In the genomic region with DNA sequence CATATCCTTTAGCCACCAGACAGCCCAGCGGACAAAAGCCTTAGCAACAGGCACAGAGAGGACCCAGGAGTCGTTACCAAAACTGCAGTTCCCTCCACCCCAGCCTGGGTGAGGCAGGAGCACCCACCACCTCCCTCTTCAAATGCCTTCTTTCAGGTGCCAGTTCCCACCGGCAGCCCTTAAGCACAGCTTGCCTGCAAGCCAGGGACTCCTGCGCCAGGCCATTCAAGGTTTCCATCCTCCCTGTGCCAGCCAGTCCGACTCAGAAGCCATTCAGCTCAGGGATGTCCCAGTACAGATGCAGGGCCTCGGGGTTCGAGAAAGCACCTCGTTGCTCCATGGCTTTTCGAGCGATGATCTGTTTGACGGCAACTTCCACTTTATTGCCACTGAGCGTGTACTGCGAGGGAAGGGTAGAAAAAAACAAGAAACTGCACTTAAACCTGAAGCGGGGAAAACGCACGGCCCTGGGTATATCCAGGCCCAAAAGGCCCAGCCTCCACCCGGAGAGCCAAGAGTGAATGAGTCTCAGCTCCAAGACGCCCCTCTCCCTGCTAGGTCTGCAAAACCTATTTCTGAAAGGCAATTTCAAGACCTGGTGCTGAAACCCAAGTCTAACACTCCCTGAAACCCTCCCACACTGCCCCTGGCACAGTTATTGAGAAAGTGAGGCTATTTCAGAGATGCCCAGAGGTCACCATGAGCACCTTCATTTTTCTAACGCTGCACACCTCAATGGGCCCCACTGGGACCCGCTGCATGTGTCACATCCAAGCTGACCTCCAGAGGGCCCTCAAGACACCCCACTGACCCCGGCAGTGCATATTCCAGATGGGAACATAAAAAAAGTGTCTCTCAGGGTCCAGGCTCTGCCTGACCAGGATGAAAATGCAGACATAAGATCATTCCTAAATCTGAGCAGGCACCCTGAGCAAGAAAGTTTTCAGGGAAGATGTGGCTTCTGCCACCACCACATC, we compare ENCODE assay signal across 17 cellular contexts.
"Had no signal": no experiment of that assay in that cellular context is flagged by ENCODE, and none has a peak within 500 bp of the region (broad histone marks: within the 10 kb centered on the region; RNA-seq: fewer than 3 reads in every experiment).

No MANE protein-coding gene starts in this region.

- H3K4me3 ChIP-seq: lower lobe of right lung had no signal

- DNase-seq: activated CD4-positive, alpha-beta memory T cell treated with anti-CD3 and anti-CD28 coated beads for 36 hours; activated CD4-positive, alpha-beta T cell treated with anti-CD3 and anti-CD28 coated beads for 36 hours; activated gamma-delta T cell; activated naive CD8-positive, alpha-beta T cell treated with anti-CD3 and anti-CD28 coated beads for 36 hours; activated T-cell treated with anti-CD3 and anti-CD28 coated beads, Interleukin-2, amount 50 U/mL, for 24 hours; cortex of kidney; effector CD4-positive, alpha-beta T cell; foreskin melanocyte; left cardiac atrium; lower lobe of right lung; stimulated activated CD4-positive, alpha-beta T cell treated with anti-CD3 and anti-CD28 coated beads, Interleukin-2, amount 100 ng/mL, for 48 hours; trophoblast cell had no signal

- ATAC-seq: activated CD4-positive, alpha-beta T cell treated with anti-CD3 and anti-CD28 coated beads for 36 hours; left cardiac atrium; lower lobe of right lung; SK-N-SH treated with all-trans-retinoic acid at 6 μM for 48 hours; stimulated activated memory B cell treated with anti-CD40 and anti-IgM and Interleukin-4, amounts not matched to agents 10 μg/mL and 1 μg/mL and 100 μg/mL, for 72 hours had no signal

- H3K4me1 Mint-ChIP-seq: activated CD4-positive, alpha-beta T cell treated with anti-CD3 and anti-CD28 coated beads for 36 hours; activated naive CD8-positive, alpha-beta T cell treated with anti-CD3 and anti-CD28 coated beads for 36 hours; brain; central memory CD8-positive, alpha-beta T cell; stimulated activated memory B cell treated with anti-CD40 and anti-IgM and Interleukin-4, amounts not matched to agents 10 μg/mL and 1 μg/mL and 100 μg/mL, for 72 hours had no signal

- H3K4me3 Mint-ChIP-seq: activated CD4-positive, alpha-beta memory T cell treated with anti-CD3 and anti-CD28 coated beads for 36 hours; activated CD4-positive, alpha-beta T cell treated with anti-CD3 and anti-CD28 coated beads for 36 hours; activated naive CD8-positive, alpha-beta T cell treated with anti-CD3 and anti-CD28 coated beads for 36 hours; activated T-cell treated with anti-CD3 and anti-CD28 coated beads, Interleukin-2, amount 50 U/mL, for 24 hours; brain; central memory CD8-positive, alpha-beta T cell; stimulated activated memory B cell treated with anti-CD40 and anti-IgM and Interleukin-4, amounts not matched to agents 10 μg/mL and 1 μg/mL and 100 μg/mL, for 72 hours had no signal

- H3K4me1 ChIP-seq: lower lobe of right lung had no signal

- H3K27me3 Mint-ChIP-seq: activated CD4-positive, alpha-beta memory T cell treated with anti-CD3 and anti-CD28 coated beads for 36 hours; activated CD4-positive, alpha-beta T cell treated with anti-CD3 and anti-CD28 coated beads for 36 hours; activated naive CD8-positive, alpha-beta T cell treated with anti-CD3 and anti-CD28 coated beads for 36 hours; activated T-cell treated with anti-CD3 and anti-CD28 coated beads, Interleukin-2, amount 50 U/mL, for 24 hours had no signal

- H3K27ac ChIP-seq: lower lobe of right lung, VCaP had no signal

- H3K27ac Mint-ChIP-seq: activated CD4-positive, alpha-beta memory T cell treated with anti-CD3 and anti-CD28 coated beads for 36 hours; activated CD4-positive, alpha-beta T cell treated with anti-CD3 and anti-CD28 coated beads for 36 hours; activated naive CD8-positive, alpha-beta T cell treated with anti-CD3 and anti-CD28 coated beads for 36 hours; activated T-cell treated with anti-CD3 and anti-CD28 coated beads, Interleukin-2, amount 50 U/mL, for 24 hours; brain; stimulated activated memory B cell treated with anti-CD40 and anti-IgM and Interleukin-4, amounts not matched to agents 10 μg/mL and 1 μg/mL and 100 μg/mL, for 72 hours had no signal

- H3K36me3 Mint-ChIP-seq: activated CD4-positive, alpha-beta memory T cell treated with anti-CD3 and anti-CD28 coated beads for 36 hours; activated naive CD8-positive, alpha-beta T cell treated with anti-CD3 and anti-CD28 coated beads for 36 hours; brain; stimulated activated memory B cell treated with anti-CD40 and anti-IgM and Interleukin-4, amounts not matched to agents 10 μg/mL and 1 μg/mL and 100 μg/mL, for 72 hours had no signal

- H3K36me3 ChIP-seq: lower lobe of right lung had no signal

- H3K9me3 Mint-ChIP-seq: activated T-cell treated with anti-CD3 and anti-CD28 coated beads, Interleukin-2, amount 50 U/mL, for 24 hours had no signal
